In genomic region chr1:176187001-176187400, GRCh38 we compare ENCODE assay signal across 1 cellular context.
TF ChIP-seq lines count a peak whose summit lies in the region.

No MANE protein-coding gene starts in this region.

TF ChIP-seq in K562, 482 proteins besides CTCF, POLR2A, EP300 and RAD21 (continued from another document):
- TF ChIP-seq ZBTB33 (CRISPR knock-in tag; IDR thresholded peaks at IDR 0.05) (no peak), USF1 (CRISPR knock-in tag; IDR thresholded peaks at IDR 0.05) (no peak), ZNF277 (CRISPR knock-in tag; IDR thresholded peaks at IDR 0.05; ENCODE audit: borderline replicate concordance) (no peak), CEBPB (tag; IDR thresholded peaks at IDR 0.05) (no peak), ESRRA (IDR thresholded peaks at IDR 0.05; ENCODE audit: borderline replicate concordance, low read depth) (no peak), RBFOX2 (IDR thresholded peaks at IDR 0.05; ENCODE audit: low read depth, low read length) (no peak), CSDE1 (IDR thresholded peaks at IDR 0.05) (no peak), ID3 (CRISPR knock-in tag; IDR thresholded peaks at IDR 0.05) (no peak), ID3 (tag; IDR thresholded peaks at IDR 0.05) (no peak)
